ENCODE assay signal across 16 cellular contexts in the genomic region with DNA sequence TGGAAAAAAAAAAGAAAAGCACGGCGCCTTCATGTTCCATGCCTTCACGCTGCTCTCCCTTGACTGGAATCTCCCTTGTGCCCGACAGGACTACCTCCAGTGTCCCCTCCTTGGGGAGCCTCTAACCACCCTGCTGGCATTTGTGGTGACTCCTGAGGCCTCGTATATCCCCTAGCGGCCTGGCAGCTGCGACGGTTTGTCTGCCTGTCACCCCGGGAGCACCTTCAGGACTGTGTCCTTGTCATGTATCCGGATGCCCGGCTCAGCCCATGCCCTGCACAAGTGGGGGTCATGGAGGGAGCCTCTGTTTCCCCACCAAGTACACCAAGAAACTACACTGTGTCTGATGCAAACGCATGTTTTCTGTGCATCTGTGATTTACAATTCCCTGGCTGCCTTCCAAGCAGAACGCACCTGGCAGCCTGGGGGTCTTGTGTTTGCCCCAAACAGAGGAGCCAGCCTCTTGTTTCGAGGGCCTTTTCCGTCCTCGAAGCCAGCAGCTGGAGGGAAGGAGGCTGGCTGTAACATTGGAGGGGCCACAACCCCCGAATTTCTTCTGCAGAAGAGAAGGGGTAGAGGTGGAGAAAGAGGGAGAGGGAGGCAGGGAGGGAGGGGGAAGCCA. TPM values are rescaled to one million over a fixed set of nuclear protein-coding genes. Genes with fewer than 3 reads are reported as not detected.
A peak's percentile ranks its signal among the peaks of the same experiment; 100 is the strongest.
DNase-seq lines count a peak whose midpoint lies in the region; ATAC-seq and TF ChIP-seq lines count a peak whose summit lies in the region.
"Had no signal": no experiment of that assay in that cellular context is flagged by ENCODE, and none has a peak within 500 bp of the region (broad histone marks: within the 10 kb centered on the region; RNA-seq: fewer than 3 reads in every experiment).

No MANE protein-coding gene starts in this region.

- H3K27me3 ChIP-seq in BLaER1 = no peaks in the 10 kb centered on the region
- H3K27me3 ChIP-seq in esophagus squamous epithelium = no peaks in the 10 kb centered on the region
- no peaks in the 10 kb centered on the region for H3K27me3 ChIP-seq in sigmoid colon

- H3K4me1 ChIP-seq in BLaER1 = peaks cover 19% of the 10 kb centered on the region
- peaks cover 21 to 61% (median 26%) of the 10 kb centered on the region in 3 donors for H3K4me1 ChIP-seq in esophagus squamous epithelium
- H3K4me1 ChIP-seq in sigmoid colon = peaks cover 0 to 79% (median 66%) of the 10 kb centered on the region in 4 donors

- no peaks in the 10 kb centered on the region for H3K36me3 ChIP-seq in BLaER1
- no peaks in the 10 kb centered on the region for H3K36me3 ChIP-seq in esophagus squamous epithelium
- no peaks in the 10 kb centered on the region for H3K36me3 ChIP-seq in sigmoid colon
- H3K36me3 ChIP-seq: neutrophil had no signal

- H3K9ac ChIP-seq in BLaER1 = no peak overlapping the region

- TF ChIP-seq EP300 in sigmoid colon (IDR thresholded peaks at IDR 0.05) = no peak

- no peaks in the 10 kb centered on the region for H3K36me3 Mint-ChIP-seq in WTC11

- no peak overlapping the region for H3K4me3 ChIP-seq in BLaER1
- no peak overlapping the region for H3K4me3 ChIP-seq in esophagus squamous epithelium
- H3K4me3 ChIP-seq in sigmoid colon = no peak overlapping the region

- POLR2A ChIA-PET in WTC11 (lab: Charles Lee) = no interaction called here

- intact Hi-C loops in esophagus squamous epithelium (cut with DNase I) (no loop called here), sigmoid colon (cut with DNase I) (no loop called here)

- no peak for TF ChIP-seq CTCF in esophagus squamous epithelium (IDR thresholded peaks at IDR 0.05)
- TF ChIP-seq CTCF in sigmoid colon (IDR thresholded peaks at IDR 0.05) = no peak
- no peak for TF ChIP-seq CTCF in WTC11 (IDR thresholded peaks at IDR 0.05)

- no peak overlapping the region for H3K4me3 Mint-ChIP-seq in WTC11
- H3K4me3 Mint-ChIP-seq: B cell had no signal

- peaks cover 12% of the 10 kb centered on the region; the same call in 1 of the 2 replicates for H3K9me3 ChIP-seq in BLaER1
- H3K9me3 ChIP-seq in esophagus squamous epithelium = no peaks in the 10 kb centered on the region
- no peaks in the 10 kb centered on the region for H3K9me3 ChIP-seq in sigmoid colon
- H3K9me3 ChIP-seq: neutrophil had no signal

- 64 to 75% methylated on average over 5 to 6 of the region's 17 CpGs for WGBS in esophagus squamous epithelium, 2 donors
- 68 to 71% methylated on average over 17 of the region's 17 CpGs for WGBS in sigmoid colon, 2 donors

- H3K4me2 ChIP-seq in BLaER1 = peak overlapping the region; percentile 33

- no peaks in the 10 kb centered on the region for H3K27me3 Mint-ChIP-seq in WTC11 (ENCODE audit: low read depth)

- DNase-seq in NCI-H1694 (lab: John Stamatoyannopoulos, UW) (peak; percentile 35), esophagus squamous epithelium (lab: John Stamatoyannopoulos, UW) (no peak), sigmoid colon (no peak), amygdala (lab: John Stamatoyannopoulos, UW) (no peak), WTC11 (ENCODE audit: low spot score) (no peak), NCI-H146 (lab: John Stamatoyannopoulos, UW) (no peak)
- no peak for DNase-seq in NK-92 treated with Interleukin-12 subunit alpha and Interleukin-12 subunit beta, amount 100 ng/mL, for 24 hours (lab: John Stamatoyannopoulos, UW)
- DNase-seq: activated T-cell treated with anti-CD3 and anti-CD28 coated beads, Interleukin-2, amount 50 U/mL, for 1 hour; amniotic stem cell; small intestine had no signal

- peaks cover 11% of the 10 kb centered on the region for H3K4me1 Mint-ChIP-seq in WTC11
- H3K4me1 Mint-ChIP-seq: B cell had no signal

- no peak for ATAC-seq in WTC11

- CTCF ChIA-PET in WTC11 (lab: Charles Lee) = no interaction called here

- no peaks in the 10 kb centered on the region for H4K20me1 ChIP-seq in BLaER1

- TF ChIP-seq POLR2A in esophagus squamous epithelium (IDR thresholded peaks at IDR 0.05) = no peak
- TF ChIP-seq POLR2A in sigmoid colon (IDR thresholded peaks at IDR 0.05) = no peak

- no peak overlapping the region for H3K27ac Mint-ChIP-seq in WTC11
- H3K27ac Mint-ChIP-seq: B cell had no signal

- no peaks in the 10 kb centered on the region; the same call in 1 of the 2 replicates for H3K9me3 Mint-ChIP-seq in WTC11

- no peak overlapping the region for H3K27ac ChIP-seq in BLaER1
- H3K27ac ChIP-seq in esophagus squamous epithelium = peak overlapping the region; percentile 31 to 85 (median 63)
- peak overlapping the region; percentile 82 to 90 (median 86) for H3K27ac ChIP-seq in sigmoid colon
- H3K27ac ChIP-seq: neutrophil had no signal

TF ChIP-seq in WTC11, 78 proteins besides CTCF, POLR2A, EP300 and RAD21 (continues in another document):
- TF ChIP-seq ATF1 (CRISPR knock-in tag; IDR thresholded peaks at IDR 0.05) (no peak), GTF2I (CRISPR knock-in tag; conservative IDR thresholded peaks at IDR 0.05) (no peak), ZNF423 (CRISPR knock-in tag; IDR thresholded peaks at IDR 0.05) (no peak), HMGXB4 (CRISPR knock-in tag; IDR thresholded peaks at IDR 0.05) (no peak), PRDM15 (CRISPR knock-in tag; IDR thresholded peaks at IDR 0.05) (no peak), ATF3 (CRISPR knock-in tag; conservative IDR thresholded peaks at IDR 0.05) (no peak), ZNF317 (CRISPR knock-in tag; IDR thresholded peaks at IDR 0.05; ENCODE audit: borderline replicate concordance, low read depth) (no peak), FOXJ3 (CRISPR knock-in tag; IDR thresholded peaks at IDR 0.05; ENCODE audit: borderline replicate concordance) (no peak), NFE2L1 (CRISPR knock-in tag; IDR thresholded peaks at IDR 0.05) (no peak), RORB (CRISPR knock-in tag; IDR thresholded peaks at IDR 0.05) (no peak), PRRX2 (CRISPR knock-in tag; IDR thresholded peaks at IDR 0.05) (no peak), MYBL2 (CRISPR knock-in tag; IDR thresholded peaks at IDR 0.05) (no peak), ZSCAN18 (CRISPR knock-in tag; IDR thresholded peaks at IDR 0.05) (no peak), TCF7 (CRISPR knock-in tag; IDR thresholded peaks at IDR 0.05; ENCODE audit: low read depth) (no peak)

RNA-seq across cellular contexts. Expression of gene TWIST2, which starts 18.9 kb away (rescaled TPM):
- total RNA-seq in esophagus squamous epithelium (10 to 100 TPM in 1 of 4 donors, 1 to 10 TPM in 3; 3.1 to 33.0 (median 4.9) TPM), sigmoid colon (10 to 100 TPM; 53.9 to 92.2 (median 79.3) TPM), WTC11 (2021) (4.1 to 5.7 TPM (median 5.1 TPM) in 3 replicates)
- polyA plus RNA-seq in sigmoid colon = 10 to 100 TPM in 1 of 3 donors, 1 to 10 TPM in 1, under 1 TPM in 1; 0.92 to 22.8 (median 3.8) TPM
- total RNA-seq: B cell, dermis blood vessel endothelial cell, HT-29, OCI-LY7 had no signal
